ENCODE assay signal across 1 cellular context in the genomic region with DNA sequence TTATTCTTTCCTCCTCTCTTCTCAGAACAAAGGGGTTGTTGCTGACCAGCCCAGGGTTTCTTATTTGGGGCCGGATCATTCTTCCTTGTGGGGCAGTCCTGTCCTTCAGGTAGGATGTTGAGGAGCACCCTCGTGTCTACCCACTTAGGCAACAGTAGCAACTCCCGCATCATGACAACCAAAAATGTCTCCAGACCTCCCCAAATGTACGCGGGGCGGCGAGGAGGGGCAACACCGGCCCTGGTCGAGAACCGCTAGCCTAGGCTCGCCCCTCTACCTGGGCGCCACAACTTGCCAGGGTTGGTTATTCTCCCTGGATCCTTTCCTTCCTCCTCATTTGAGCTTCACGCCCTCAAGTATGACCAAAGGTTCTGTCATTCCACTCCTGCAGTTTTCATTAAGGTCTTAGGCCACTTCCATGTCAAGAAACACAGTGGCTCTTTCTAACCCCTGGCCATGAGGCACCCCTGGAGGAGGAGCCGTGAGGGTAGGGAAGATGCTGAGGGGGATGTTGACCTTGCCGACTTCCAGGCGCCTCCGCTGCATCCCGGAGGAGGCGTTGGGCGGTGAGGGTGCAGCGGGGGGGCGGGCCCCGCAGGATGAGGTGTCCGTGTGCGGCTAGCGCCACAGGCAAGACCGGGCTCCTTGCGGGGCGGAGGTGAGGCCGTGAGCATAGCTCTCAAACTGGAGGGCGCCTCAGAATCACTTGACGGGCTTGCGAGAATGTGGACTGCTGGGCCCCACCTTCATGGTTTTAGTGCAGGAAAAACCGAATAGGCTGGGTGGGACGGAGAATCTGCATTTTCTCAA.
TF ChIP-seq lines count a peak whose summit lies in the region.

No MANE protein-coding gene starts in this region.

TF ChIP-seq in HepG2, 621 proteins besides CTCF, POLR2A, EP300 and RAD21 (continued from another document):
- TF ChIP-seq, protein P1, sequence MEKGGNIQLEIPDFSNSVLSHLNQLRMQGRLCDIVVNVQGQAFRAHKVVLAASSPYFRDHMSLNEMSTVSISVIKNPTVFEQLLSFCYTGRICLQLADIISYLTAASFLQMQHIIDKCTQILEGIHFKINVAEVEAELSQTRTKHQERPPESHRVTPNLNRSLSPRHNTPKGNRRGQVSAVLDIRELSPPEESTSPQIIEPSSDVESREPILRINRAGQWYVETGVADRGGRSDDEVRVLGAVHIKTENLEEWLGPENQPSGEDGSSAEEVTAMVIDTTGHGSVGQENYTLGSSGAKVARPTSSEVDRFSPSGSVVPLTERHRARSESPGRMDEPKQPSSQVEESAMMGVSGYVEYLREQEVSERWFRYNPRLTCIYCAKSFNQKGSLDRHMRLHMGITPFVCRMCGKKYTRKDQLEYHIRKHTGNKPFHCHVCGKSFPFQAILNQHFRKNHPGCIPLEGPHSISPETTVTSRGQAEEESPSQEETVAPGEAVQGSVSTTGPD (CRISPR knock-in tag; IDR thresholded peaks at IDR 0.05) = no peak
